In genomic region chr3:29280675-29281264, GRCh38 we compare ENCODE assay signal across 1 cellular context.
TF ChIP-seq lines count a peak whose summit lies in the region.

TSS of gene RBMS3 (plus strand) at chr3:29281071.

TF ChIP-seq in IMR-90, 13 proteins besides CTCF, POLR2A, EP300 and RAD21 (continued from another document):
- TF ChIP-seq ELK1 (IDR thresholded peaks at IDR 0.05; ENCODE audit: borderline replicate concordance, low read depth, low read length) (no peak), MAFK (IDR thresholded peaks at IDR 0.05; ENCODE audit: low read depth, low read length) (0 out of 2 replicates have a peak, but pooled peaks have one; percentile 6), NFE2L2 (IDR thresholded peaks at IDR 0.05; ENCODE audit: low read depth, low read length) (no peak)
TF ChIP-seq in IMR-90: peak in this region for 4.
